11 cellular contexts compared by ENCODE assay signal in genomic region chr12:72267974-72268373, GRCh38. TPM values are rescaled to one million over a fixed set of nuclear protein-coding genes. Genes with fewer than 3 reads are reported as not detected.
DNase-seq lines count a peak whose midpoint lies in the region; ATAC-seq and TF ChIP-seq lines count a peak whose summit lies in the region.
"Had no signal": no experiment of that assay in that cellular context is flagged by ENCODE, and none has a peak within 500 bp of the region (broad histone marks: within the 10 kb centered on the region; RNA-seq: fewer than 3 reads in every experiment).

No MANE protein-coding gene starts in this region.

- ATAC-seq in HG03175 (IDR thresholded peaks at IDR 0.05; ENCODE audit: unreplicated experiment): no peak
- ATAC-seq: stimulated activated memory B cell treated with anti-CD40 and anti-IgM and Interleukin-4, amounts not matched to agents 10 μg/mL and 1 μg/mL and 100 μg/mL, for 72 hours had no signal

- H3K4me3 ChIP-seq in astrocyte of the cerebellum (ENCODE audit: low read depth, low read length): no peak overlapping the region

- TF ChIP-seq CTCF in astrocyte of the cerebellum (IDR thresholded peaks at IDR 0.05; ENCODE audit: low read depth, low read length, missing control alignments): peak; percentile 58

- DNase-seq in Caki2 (ENCODE audit: low read depth): peak; percentile 75
- peak; percentile 50 for DNase-seq in HT1080 (ENCODE audit: low read depth)
- no peak for DNase-seq in astrocyte of the cerebellum (ENCODE audit: low read depth)
- DNase-seq in myocyte (ENCODE audit: low read depth): peak; percentile 1
- no peak for DNase-seq in DMS 273 treated with DMSO at 0.1 percent for 48 hours (lab: John Stamatoyannopoulos, UW)
- no peak for DNase-seq in putamen (ENCODE audit: low spot score)
- DNase-seq in DMS53 treated with DMSO at 0.1 percent for 48 hours (lab: John Stamatoyannopoulos, UW; ENCODE audit: unreplicated experiment): no peak
- DNase-seq: activated gamma-delta T cell, DMS79 treated with DMSO at 0.1 percent for 48 hours had no signal

- in situ Hi-C loops in Caki2 (cut with HindIII; ENCODE audit: low pct_unique_long_range_greater_than_20kb, low sequenced_read_pairs): no loop called here
- in situ Hi-C loops in astrocyte of the cerebellum (cut with HindIII; ENCODE audit: low sequenced_read_pairs): no loop called here

RNA-seq across cellular contexts. Expression of gene TRHDE, which starts 4.2 kb away (rescaled TPM):
- total RNA-seq in Caki2 (2014; rRNA removed; shearing (Covaris generic); ENCODE audit: low replicate concordance): 26.0 and 36.2 TPM in 2 replicates
- 18.2 and 34.7 TPM in 2 replicates for total RNA-seq in HT1080 (2014; rRNA removed; shearing (Covaris generic))
- polyA plus RNA-seq in HT1080 (2015; cell fraction: cytosol; rRNA removed): 10.1 and 12.9 TPM in 2 replicates
- polyA plus RNA-seq in HT1080 (2015; cell fraction: nucleus; rRNA removed): 38.9 and 39.7 TPM in 2 replicates
- total RNA-seq in myocyte: not detected in 2 replicates
- not detected for polyA plus RNA-seq in myocyte (2012)

Comparison
In these comparisons a context has a peak if more than half of its experiments do, and no peak if none do; other contexts are left out.
1. DNase-seq: peak in Caki2 (single experiment), HT1080 (single experiment) and myocyte (single experiment); none in astrocyte of the cerebellum (single experiment), DMS 273 treated with DMSO at 0.1 percent for 48 hours (single experiment), putamen (single experiment) and DMS53 treated with DMSO at 0.1 percent for 48 hours (single experiment).
2. RNA of gene TRHDE, which starts 4.2 kb away (total RNA-seq): 26.0 to 36.2 TPM in Caki2 and 18.2 to 34.7 TPM in HT1080; not detected in myocyte; every median in the first group is over 10 times any median in the second.